In genomic region chr4:77145806-77146425, GRCh38 we compare ENCODE assay signal across 10 cellular contexts. TPM values are rescaled to one million over a fixed set of nuclear protein-coding genes. Genes with fewer than 3 reads are reported as not detected.
DNase-seq lines count a peak whose midpoint lies in the region; ATAC-seq and TF ChIP-seq lines count a peak whose summit lies in the region.
"Had no signal": no experiment of that assay in that cellular context is flagged by ENCODE, and none has a peak within 500 bp of the region (broad histone marks: within the 10 kb centered on the region; RNA-seq: fewer than 3 reads in every experiment).

No MANE protein-coding gene starts in this region.

- H3K9me3 Mint-ChIP-seq in CD4-positive, alpha-beta T cell: no peaks in the 10 kb centered on the region
- no peaks in the 10 kb centered on the region for H3K9me3 Mint-ChIP-seq in activated T-helper 2 cell treated with anti-CD3 and anti-CD28 coated beads, Interferon-gamma antibody, Interleukin-2, Interleukin-4, amounts not matched to agents 10 μg/mL and 5 μg/mL and 100 μg/mL, durations not matched to agents 14 hours and 24 hours and 36 hours
- H3K9me3 Mint-ChIP-seq in natural killer cell treated with Interleukin-12 subunit alpha and Interleukin-12 subunit beta and Interleukin-15 and Interleukin-18, amount 100 ng/mL, for 72 hours: no peaks in the 10 kb centered on the region
- H3K9me3 Mint-ChIP-seq in osteocyte (ENCODE audit: unreplicated experiment): no peaks in the 10 kb centered on the region

- no peaks in the 10 kb centered on the region for H3K27me3 Mint-ChIP-seq in CD4-positive, alpha-beta T cell
- no peaks in the 10 kb centered on the region for H3K27me3 Mint-ChIP-seq in activated T-helper 2 cell treated with anti-CD3 and anti-CD28 coated beads, Interferon-gamma antibody, Interleukin-2, Interleukin-4, amounts not matched to agents 10 μg/mL and 5 μg/mL and 100 μg/mL, durations not matched to agents 14 hours and 24 hours and 36 hours (ENCODE audit: low read depth)
- no peaks in the 10 kb centered on the region for H3K27me3 Mint-ChIP-seq in natural killer cell treated with Interleukin-12 subunit alpha and Interleukin-12 subunit beta and Interleukin-15 and Interleukin-18, amount 100 ng/mL, for 72 hours
- no peaks in the 10 kb centered on the region for H3K27me3 Mint-ChIP-seq in osteocyte (ENCODE audit: unreplicated experiment)

- POLR2A ChIA-PET in CD4-positive, alpha-beta T cell (lab: Charles Lee): interaction anchor here (3.1 kb wide), 1 partner anchor 11 kb away, joined by 21 read pairs; the partner anchor contains the start of gene CCNG2

- no peak overlapping the region for H3K27ac ChIP-seq in CD4-positive, alpha-beta T cell (ENCODE audit: low read depth, low read length)
- H3K27ac ChIP-seq in HL-60 (replicated peaks): peak overlapping the region; percentile 58

- H3K27me3 ChIP-seq in CD4-positive, alpha-beta T cell (ENCODE audit: control insufficient read depth, insufficient read depth, low read length): no peaks in the 10 kb centered on the region
- H3K27me3 ChIP-seq in HL-60 (ENCODE audit: insufficient read depth, poor library complexity, severe bottlenecking): no peaks in the 10 kb centered on the region

- no peaks in the 10 kb centered on the region for H3K9me3 ChIP-seq in CD4-positive, alpha-beta T cell (ENCODE audit: control insufficient read depth, low read length)

- H3K27ac Mint-ChIP-seq in CD4-positive, alpha-beta T cell: peak overlapping the region; percentile 48
- H3K27ac Mint-ChIP-seq in activated T-helper 2 cell treated with anti-CD3 and anti-CD28 coated beads, Interferon-gamma antibody, Interleukin-2, Interleukin-4, amounts not matched to agents 10 μg/mL and 5 μg/mL and 100 μg/mL, durations not matched to agents 14 hours and 24 hours and 36 hours: peak overlapping the region; percentile 87
- H3K27ac Mint-ChIP-seq in natural killer cell treated with Interleukin-12 subunit alpha and Interleukin-12 subunit beta and Interleukin-15 and Interleukin-18, amount 100 ng/mL, for 72 hours: peak overlapping the region; percentile 27 to 42
- no peak overlapping the region for H3K27ac Mint-ChIP-seq in osteocyte (ENCODE audit: unreplicated experiment)

- intact Hi-C loops in CD4-positive, alpha-beta T cell (cut with DNase I, micrococcal nuclease): no loop called here
- intact Hi-C loops in activated T-helper 2 cell treated with anti-CD3 and anti-CD28 coated beads, Interferon-gamma antibody, Interleukin-2, Interleukin-4, amounts not matched to agents 10 μg/mL and 5 μg/mL and 100 μg/mL, durations not matched to agents 14 hours and 24 hours and 36 hours (cut with micrococcal nuclease): loop anchor here (1.0 kb wide), 1 partner anchor 10 kb away; no protein-coding TSS in a partner anchor

- peaks cover 19% of the 10 kb centered on the region for H3K4me1 Mint-ChIP-seq in CD4-positive, alpha-beta T cell (ENCODE audit: low read depth)
- peaks cover 19% of the 10 kb centered on the region for H3K4me1 Mint-ChIP-seq in activated T-helper 2 cell treated with anti-CD3 and anti-CD28 coated beads, Interferon-gamma antibody, Interleukin-2, Interleukin-4, amounts not matched to agents 10 μg/mL and 5 μg/mL and 100 μg/mL, durations not matched to agents 14 hours and 24 hours and 36 hours (ENCODE audit: low read depth)
- peaks cover 11 to 15% of the 10 kb centered on the region in 2 donors for H3K4me1 Mint-ChIP-seq in natural killer cell treated with Interleukin-12 subunit alpha and Interleukin-12 subunit beta and Interleukin-15 and Interleukin-18, amount 100 ng/mL, for 72 hours (ENCODE audit: low read depth in 2 of 2)
- H3K4me1 Mint-ChIP-seq in osteocyte (ENCODE audit: unreplicated experiment): peaks cover 4% of the 10 kb centered on the region

- no peaks in the 10 kb centered on the region for H3K36me3 Mint-ChIP-seq in CD4-positive, alpha-beta T cell (ENCODE audit: low read depth)
- H3K36me3 Mint-ChIP-seq in activated T-helper 2 cell treated with anti-CD3 and anti-CD28 coated beads, Interferon-gamma antibody, Interleukin-2, Interleukin-4, amounts not matched to agents 10 μg/mL and 5 μg/mL and 100 μg/mL, durations not matched to agents 14 hours and 24 hours and 36 hours (ENCODE audit: low read depth): no peaks in the 10 kb centered on the region
- no peaks in the 10 kb centered on the region for H3K36me3 Mint-ChIP-seq in natural killer cell treated with Interleukin-12 subunit alpha and Interleukin-12 subunit beta and Interleukin-15 and Interleukin-18, amount 100 ng/mL, for 72 hours
- no peaks in the 10 kb centered on the region for H3K36me3 Mint-ChIP-seq in osteocyte (ENCODE audit: unreplicated experiment)

- no peak for TF ChIP-seq CTCF in CD4-positive, alpha-beta T cell (IDR thresholded peaks at IDR 0.05)
- TF ChIP-seq CTCF in HL-60 (IDR thresholded peaks at IDR 0.05; ENCODE audit: insufficient read depth, low read length) (no peak), osteocyte (IDR thresholded peaks at IDR 0.05) (no peak)

- CTCF ChIA-PET in CD4-positive, alpha-beta T cell (lab: Charles Lee): interaction anchor here (0.8 kb wide), 1 partner anchor 14 kb away, joined by 3 read pairs; no protein-coding TSS in a partner anchor

- no peak for DNase-seq in CD4-positive, alpha-beta T cell
- DNase-seq in HL-60 (ENCODE audit: low read depth in 1 of 2, low spot score in 1 of 2): peak in 1 of 2 experiments; percentile 43
- DNase-seq in activated T-helper 2 cell treated with anti-CD3 and anti-CD28 coated beads, Interferon-gamma antibody, Interleukin-2, Interleukin-4, amounts not matched to agents 10 μg/mL and 5 μg/mL and 100 μg/mL, durations not matched to agents 14 hours and 24 hours and 36 hours (ENCODE audit: low spot score): no peak
- no peak for DNase-seq in natural killer cell treated with Interleukin-12 subunit alpha and Interleukin-12 subunit beta and Interleukin-15 and Interleukin-18, amount 100 ng/mL, for 72 hours (ENCODE audit: low spot score)
- DNase-seq in DMS53 treated with DMSO at 0.1 percent for 48 hours (lab: John Stamatoyannopoulos, UW; ENCODE audit: unreplicated experiment): no peak
- no peak for DNase-seq in NCI-H2029 treated with DMSO at 0.1 percent for 48 hours (lab: John Stamatoyannopoulos, UW)
- no peak for DNase-seq in iPS-NIHi11 (ENCODE audit: low spot score)
- no peak for DNase-seq in osteocyte (ENCODE audit: extremely low spot score, unreplicated experiment)
- DNase-seq: central memory CD4-positive, alpha-beta T cell; NCI-H226 had no signal

- H3K4me3 ChIP-seq in HL-60 (replicated peaks; ENCODE audit: insufficient read depth, low read length): no peak overlapping the region

- H3K4me3 Mint-ChIP-seq in CD4-positive, alpha-beta T cell: no peak overlapping the region
- peak overlapping the region; percentile 43 for H3K4me3 Mint-ChIP-seq in activated T-helper 2 cell treated with anti-CD3 and anti-CD28 coated beads, Interferon-gamma antibody, Interleukin-2, Interleukin-4, amounts not matched to agents 10 μg/mL and 5 μg/mL and 100 μg/mL, durations not matched to agents 14 hours and 24 hours and 36 hours (ENCODE audit: low read depth)
- H3K4me3 Mint-ChIP-seq in natural killer cell treated with Interleukin-12 subunit alpha and Interleukin-12 subunit beta and Interleukin-15 and Interleukin-18, amount 100 ng/mL, for 72 hours: peak overlapping the region; percentile 24
- H3K4me3 Mint-ChIP-seq in osteocyte (ENCODE audit: unreplicated experiment): no peak overlapping the region

- ATAC-seq in CD4-positive, alpha-beta T cell (ENCODE audit: poor library complexity): peak; percentile 52
- peak in 1 of 2 donors; percentile 57 for ATAC-seq in natural killer cell treated with Interleukin-12 subunit alpha and Interleukin-12 subunit beta and Interleukin-15 and Interleukin-18, amount 100 ng/mL, for 72 hours

RNA-seq across cellular contexts. Expression of gene CCNG2, which starts 11.1 kb away (rescaled TPM):
- total RNA-seq in CD4-positive, alpha-beta T cell: 10 to 100 TPM; 20.6 to 21.3 TPM
- total RNA-seq in activated T-helper 2 cell treated with anti-CD3 and anti-CD28 coated beads, Interferon-gamma antibody, Interleukin-2, Interleukin-4, amounts not matched to agents 10 μg/mL and 5 μg/mL and 100 μg/mL, durations not matched to agents 14 hours and 24 hours and 36 hours: 34.3 and 35.2 TPM in 2 replicates
- total RNA-seq in natural killer cell treated with Interleukin-12 subunit alpha and Interleukin-12 subunit beta and Interleukin-15 and Interleukin-18, amount 100 ng/mL, for 72 hours: 10 to 100 TPM; 10.3 to 29.0 TPM
- total RNA-seq in osteocyte: 73.3 and 73.6 TPM in 2 replicates

Comparison
In these comparisons a context has a peak if more than half of its experiments do, and no peak if none do; other contexts are left out.
1. H3K4me3 Mint-ChIP-seq: peak in activated T-helper 2 cell treated with anti-CD3 and anti-CD28 coated beads, Interferon-gamma antibody, Interleukin-2, Interleukin-4, amounts not matched to agents 10 μg/mL and 5 μg/mL and 100 μg/mL, durations not matched to agents 14 hours and 24 hours and 36 hours (single experiment) and natural killer cell treated with Interleukin-12 subunit alpha and Interleukin-12 subunit beta and Interleukin-15 and Interleukin-18, amount 100 ng/mL, for 72 hours (single experiment); none in CD4-positive, alpha-beta T cell (single experiment) and osteocyte (single experiment).